ENCODE assay signal across 14 cellular contexts in genomic region chr2:238493411-238493810, GRCh38.
A peak's percentile ranks its signal among the peaks of the same experiment; 100 is the strongest.
DNase-seq lines count a peak whose midpoint lies in the region; ATAC-seq lines count a peak whose summit lies in the region.
"Had no signal": no experiment of that assay in that cellular context is flagged by ENCODE, and none has a peak within 500 bp of the region (broad histone marks: within the 10 kb centered on the region; RNA-seq: fewer than 3 reads in every experiment).

No MANE protein-coding gene starts in this region.

- no peak for ATAC-seq in activated naive CD8-positive, alpha-beta T cell treated with anti-CD3 and anti-CD28 coated beads, Interleukin-2, amount 50 U/mL, for 24 hours
- no peak for ATAC-seq in GM19351 (IDR thresholded peaks at IDR 0.05; ENCODE audit: unreplicated experiment)

- DNase-seq in activated naive CD8-positive, alpha-beta T cell treated with anti-CD3 and anti-CD28 coated beads, Interleukin-2, amount 50 U/mL, for 24 hours: no peak
- no peak for DNase-seq in activated naive CD8-positive, alpha-beta T cell treated with anti-CD3 and anti-CD28 coated beads for 36 hours
- DNase-seq in NCI-H226 (no peak), HCEC 1CT (no peak)
- DNase-seq: ACHN, DMS 273 treated with DMSO at 0.1 percent for 48 hours, MM.1S, NCI-H1417, NCI-H2029, NCI-H510A treated with DMSO at 0.1 percent for 48 hours, SHP77 had no signal

- no peaks in the 10 kb centered on the region for H3K9me3 Mint-ChIP-seq in activated naive CD8-positive, alpha-beta T cell (ENCODE audit: low read depth)
- H3K9me3 Mint-ChIP-seq in activated naive CD8-positive, alpha-beta T cell treated with anti-CD3 and anti-CD28 coated beads, Interleukin-2, amount 50 U/mL, for 24 hours: no peaks in the 10 kb centered on the region
- H3K9me3 Mint-ChIP-seq in activated naive CD8-positive, alpha-beta T cell treated with anti-CD3 and anti-CD28 coated beads for 36 hours: no peaks in the 10 kb centered on the region

- no peaks in the 10 kb centered on the region for H3K27me3 Mint-ChIP-seq in activated naive CD8-positive, alpha-beta T cell
- no peaks in the 10 kb centered on the region for H3K27me3 Mint-ChIP-seq in activated naive CD8-positive, alpha-beta T cell treated with anti-CD3 and anti-CD28 coated beads, Interleukin-2, amount 50 U/mL, for 24 hours
- no peaks in the 10 kb centered on the region for H3K27me3 Mint-ChIP-seq in activated naive CD8-positive, alpha-beta T cell treated with anti-CD3 and anti-CD28 coated beads for 36 hours

- H3K36me3 ChIP-seq in KOPT-K1 (ENCODE audit: insufficient read depth, low read length): no peaks in the 10 kb centered on the region

- peaks cover 36% of the 10 kb centered on the region for H3K4me1 Mint-ChIP-seq in activated naive CD8-positive, alpha-beta T cell (ENCODE audit: low read depth)
- H3K4me1 Mint-ChIP-seq in activated naive CD8-positive, alpha-beta T cell treated with anti-CD3 and anti-CD28 coated beads, Interleukin-2, amount 50 U/mL, for 24 hours: peaks cover 21% of the 10 kb centered on the region
- H3K4me1 Mint-ChIP-seq in activated naive CD8-positive, alpha-beta T cell treated with anti-CD3 and anti-CD28 coated beads for 36 hours: peaks cover 28% of the 10 kb centered on the region

- no peak overlapping the region for H3K4me3 Mint-ChIP-seq in activated naive CD8-positive, alpha-beta T cell
- no peak overlapping the region for H3K4me3 Mint-ChIP-seq in activated naive CD8-positive, alpha-beta T cell treated with anti-CD3 and anti-CD28 coated beads, Interleukin-2, amount 50 U/mL, for 24 hours
- H3K4me3 Mint-ChIP-seq in activated naive CD8-positive, alpha-beta T cell treated with anti-CD3 and anti-CD28 coated beads for 36 hours: peak overlapping the region; percentile 29

- H3K27ac Mint-ChIP-seq in activated naive CD8-positive, alpha-beta T cell: peak overlapping the region; percentile 87
- no peak overlapping the region for H3K27ac Mint-ChIP-seq in activated naive CD8-positive, alpha-beta T cell treated with anti-CD3 and anti-CD28 coated beads, Interleukin-2, amount 50 U/mL, for 24 hours
- peak overlapping the region; percentile 53 for H3K27ac Mint-ChIP-seq in activated naive CD8-positive, alpha-beta T cell treated with anti-CD3 and anti-CD28 coated beads for 36 hours

- H3K27ac ChIP-seq in KOPT-K1 (ENCODE audit: low read depth, low read length, poor library complexity, severe bottlenecking): peak overlapping the region; percentile 37

- no peaks in the 10 kb centered on the region for H3K36me3 Mint-ChIP-seq in activated naive CD8-positive, alpha-beta T cell
- H3K36me3 Mint-ChIP-seq in activated naive CD8-positive, alpha-beta T cell treated with anti-CD3 and anti-CD28 coated beads, Interleukin-2, amount 50 U/mL, for 24 hours (ENCODE audit: low read depth): no peaks in the 10 kb centered on the region
- H3K36me3 Mint-ChIP-seq in activated naive CD8-positive, alpha-beta T cell treated with anti-CD3 and anti-CD28 coated beads for 36 hours: no peaks in the 10 kb centered on the region

- no peaks in the 10 kb centered on the region for H3K9me3 ChIP-seq in KOPT-K1 (ENCODE audit: insufficient read depth, low read length, poor library complexity, severe bottlenecking)
